ENCODE assay signal across 12 cellular contexts in the genomic region with DNA sequence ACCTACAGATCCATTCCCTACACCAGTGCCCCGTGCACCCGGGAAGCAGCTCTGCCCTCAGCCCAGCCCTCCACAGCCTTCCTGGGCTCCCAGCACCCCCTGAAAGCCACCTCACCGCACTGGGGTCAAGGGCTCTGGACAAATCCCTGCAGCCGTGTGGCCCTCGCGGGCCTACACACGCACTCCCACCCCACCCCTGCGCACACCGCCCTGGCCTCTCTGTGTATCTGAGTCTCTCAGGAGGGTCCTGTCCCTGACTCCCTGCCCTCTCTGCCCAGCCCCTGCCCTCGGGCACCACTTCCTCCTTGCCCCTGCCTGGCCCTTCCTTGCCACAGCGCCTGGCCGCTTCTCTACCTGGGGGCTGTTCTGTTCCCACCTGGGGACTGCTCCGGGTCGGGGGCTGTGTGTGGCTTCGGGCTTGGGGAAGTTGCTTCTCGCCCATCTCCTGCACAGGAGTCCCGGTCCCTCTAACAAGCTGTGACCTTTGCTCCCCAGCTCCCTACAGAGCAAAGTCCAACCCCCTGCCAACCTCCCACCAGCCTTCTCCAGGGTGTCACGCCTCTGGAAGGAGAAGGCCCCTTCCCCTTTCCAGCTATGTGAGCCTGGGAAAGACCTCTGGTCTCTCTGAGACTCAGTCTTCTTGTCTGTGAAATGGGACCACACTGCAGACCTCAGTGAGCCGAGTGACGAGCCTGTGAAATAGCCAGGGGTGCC. TPM values are rescaled to one million over a fixed set of nuclear protein-coding genes. Genes with fewer than 3 reads are reported as not detected.
DNase-seq lines count a peak whose midpoint lies in the region; ATAC-seq and TF ChIP-seq lines count a peak whose summit lies in the region.
"Had no signal": no experiment of that assay in that cellular context is flagged by ENCODE, and none has a peak within 500 bp of the region (broad histone marks: within the 10 kb centered on the region; RNA-seq: fewer than 3 reads in every experiment).

No MANE protein-coding gene starts in this region.

- DNase-seq in IMR-90 = no peak
- no peak for DNase-seq in prostate gland (ENCODE audit: low spot score)
- DNase-seq in NCI-H345 (lab: John Stamatoyannopoulos, UW) = no peak
- no peak for DNase-seq in NCI-H2029 treated with DMSO at 0.1 percent for 48 hours (lab: John Stamatoyannopoulos, UW)
- DNase-seq: activated CD4-positive, alpha-beta T cell treated with anti-CD3 and anti-CD28 coated beads for 4 hours; anterior cingulate cortex; dorsolateral prefrontal cortex had no signal

- peak overlapping the region; percentile 17; the same call in 1 of the 2 replicates for H3K56ac ChIP-seq in IMR-90 (ENCODE audit: extremely low read depth, insufficient read depth, low read length)

- H4K8ac ChIP-seq in IMR-90 (ENCODE audit: low read depth in 2 of 2, low read length in 2 of 2) = peak overlapping the region; percentile 70 to 93

- WGBS in IMR-90 (ENCODE audit: extremely low coverage in 2 of 2, insufficient read length in 1 of 2), 2 experiments = 89% methylated on average over 10 of the region's 20 CpGs; no CpG with 5 or more reads in 1 of the 2 experiments
- 81% methylated on average over 20 of the region's 20 CpGs for WGBS in prostate gland

- H3K4ac ChIP-seq in IMR-90 (ENCODE audit: low read depth, low read length) = peak overlapping the region; percentile 92

- H2AFZ ChIP-seq in IMR-90 (replicated peaks; ENCODE audit: low read length, poor library complexity) = peak overlapping the region; percentile 94

- H2BK5ac ChIP-seq in IMR-90 (ENCODE audit: low read depth, low read length, poor library complexity, severe bottlenecking) = peak overlapping the region; percentile 82

- no peak overlapping the region; the same call in 1 of the 2 replicates for H3K27ac ChIP-seq in IMR-90 (ENCODE audit: insufficient read depth, low read length)
- H3K27ac ChIP-seq in duodenal mucosa (ENCODE audit: low read depth, low read length) = peak overlapping the region; percentile 90
- peak overlapping the region; percentile 83 to 85 for H3K27ac ChIP-seq in prostate gland
- H3K27ac ChIP-seq: dorsolateral prefrontal cortex, foreskin keratinocyte had no signal

- in situ Hi-C loops in IMR-90 (cut with MboI; ENCODE audit: low sequenced_read_pairs) = no loop called here

- no peaks in the 10 kb centered on the region for H3K9me3 ChIP-seq in IMR-90 (ENCODE audit: control insufficient read depth, insufficient read depth, low read length)
- no peaks in the 10 kb centered on the region for H3K9me3 ChIP-seq in duodenal mucosa (ENCODE audit: control insufficient read depth in 1 of 2, low read length in 2 of 2)
- no peaks in the 10 kb centered on the region for H3K9me3 ChIP-seq in prostate gland
- H3K9me3 ChIP-seq: MG63 had no signal

- peak overlapping the region; percentile 99 for H2AK9ac ChIP-seq in IMR-90 (replicated peaks; ENCODE audit: low read depth, low read length, poor library complexity)

- CTCF ChIA-PET in IMR-90 (lab: Yijun Ruan, JAX) = no interaction called here

- TF ChIP-seq POLR2A in IMR-90 (IDR thresholded peaks at IDR 0.05; ENCODE audit: low read depth, low read length) (no peak), prostate gland (IDR thresholded peaks at IDR 0.05) (no peak)

- H3K23ac ChIP-seq in IMR-90 (ENCODE audit: low read depth, low read length) = peak overlapping the region; percentile 72; the same call in 1 of the 2 replicates

- H2BK20ac ChIP-seq in IMR-90 (ENCODE audit: low read depth, low read length) = peak overlapping the region; percentile 82

- peak overlapping the region; percentile 90 for H2BK120ac ChIP-seq in IMR-90 (ENCODE audit: low read depth, low read length)

- no peak for TF ChIP-seq CTCF in IMR-90 (conservative IDR thresholded peaks at IDR 0.05; ENCODE audit: low read depth, low read length)
- no peak for TF ChIP-seq CTCF in prostate gland (IDR thresholded peaks at IDR 0.05)

- BruUV-seq in IMR-90 (replicated peaks; lab: Mats Ljungman, UMichigan) = no TSS peak

- H3K4me2 ChIP-seq in IMR-90 (ENCODE audit: low read depth, low read length) = no peak overlapping the region

- H2AK5ac ChIP-seq in IMR-90 (ENCODE audit: low read depth, low read length) = peak overlapping the region; percentile 96

- intact Hi-C loops in IMR-90 (cut with micrococcal nuclease) = no loop called here
- intact Hi-C loops in prostate gland (cut with DNase I) = loop anchor here (5.0 kb wide), 1 partner anchor 52 kb away; the partner anchor contains the start of gene INTS1

- H3K27me3 ChIP-seq in IMR-90 (ENCODE audit: control insufficient read depth, insufficient read depth, low read length) (no peaks in the 10 kb centered on the region), duodenal mucosa (ENCODE audit: control insufficient read depth in 1 of 2, insufficient read depth in 2 of 2, low read length in 2 of 2) (no peaks in the 10 kb centered on the region), prostate gland (replicated peaks; ENCODE audit: insufficient read depth) (no peaks in the 10 kb centered on the region)
- H3K27me3 ChIP-seq: foreskin keratinocyte, MG63 had no signal

- no peaks in the 10 kb centered on the region for H3K36me3 ChIP-seq in IMR-90 (ENCODE audit: control insufficient read depth, insufficient read depth, low read length)
- H3K36me3 ChIP-seq in duodenal mucosa (ENCODE audit: control insufficient read depth in 1 of 2, insufficient read depth in 2 of 2, low read length in 2 of 2) = peaks cover 0 to 11% of the 10 kb centered on the region in 2 donors
- no peaks in the 10 kb centered on the region for H3K36me3 ChIP-seq in prostate gland
- H3K36me3 ChIP-seq: MG63 had no signal

- H3K4me1 ChIP-seq in IMR-90 (ENCODE audit: control insufficient read depth, insufficient read depth, low read length) = peaks cover 14% of the 10 kb centered on the region
- H3K4me1 ChIP-seq in duodenal mucosa (ENCODE audit: control insufficient read depth in 1 of 2, insufficient read depth in 2 of 2, low read length in 2 of 2) = peaks cover 9 to 26% of the 10 kb centered on the region in 2 donors
- peaks cover 19% of the 10 kb centered on the region for H3K4me1 ChIP-seq in prostate gland (replicated peaks)

- peaks cover 11% of the 10 kb centered on the region for H3K9me1 ChIP-seq in IMR-90 (ENCODE audit: insufficient read depth, low read length)

- H3K4me3 ChIP-seq in IMR-90 (ENCODE audit: insufficient read depth, low read depth, low read length) (no peak overlapping the region), duodenal mucosa (ENCODE audit: low read depth in 1 of 2, low read length in 2 of 2) (peak overlapping the region; percentile 70 to 73), prostate gland (no peak overlapping the region)
- H3K4me3 ChIP-seq: dorsolateral prefrontal cortex, MG63 had no signal

- H4K5ac ChIP-seq in IMR-90 (ENCODE audit: low read depth, low read length) = peak overlapping the region; percentile 40; the same call in 1 of the 2 replicates

- H3K79me1 ChIP-seq in IMR-90 (ENCODE audit: low read depth in 1 of 2, low read length in 2 of 2) = peaks cover 0 to 14% of the 10 kb centered on the region in 2 experiments; a peak in 1 of 4 replicates

- peak overlapping the region; percentile 81 for H4K91ac ChIP-seq in IMR-90 (ENCODE audit: insufficient read depth, low read depth, low read length)

- H3K9ac ChIP-seq in IMR-90 (ENCODE audit: low read depth, low read length) (no peak overlapping the region), duodenal mucosa (ENCODE audit: low read depth in 1 of 2, low read length in 2 of 2) (peak overlapping the region; percentile 54 to 63)

- peak overlapping the region; percentile 74; the same call in 1 of the 2 replicates for H3K14ac ChIP-seq in IMR-90 (replicated peaks; ENCODE audit: low read depth, low read length)

- TF ChIP-seq RAD21 in IMR-90 (IDR thresholded peaks at IDR 0.05; ENCODE audit: low read length) = no peak

- 0 out of 2 replicates have a peak overlapping the region, but pooled peaks have one; percentile 1 for H3K18ac ChIP-seq in IMR-90 (ENCODE audit: low read depth, low read length)

- peak overlapping the region; percentile 81; the same call in 1 of the 3 replicates for H2BK15ac ChIP-seq in IMR-90 (ENCODE audit: low read depth, low read length)

- dilution Hi-C loops in IMR-90 (cut with HindIII; ENCODE audit: low sequenced_read_pairs, unreplicated experiment) = no loop called here

- H4K20me1 ChIP-seq in IMR-90 (ENCODE audit: insufficient read depth, low read length) = no peaks in the 10 kb centered on the region

- no peak for ATAC-seq in IMR-90 (ENCODE audit: low read depth)
- no peak for ATAC-seq in HG03469 (IDR thresholded peaks at IDR 0.05; ENCODE audit: unreplicated experiment)
- ATAC-seq: activated T-helper 17 cell treated with anti-CD3 and anti-CD28 coated beads, Interleukin-2, amount 50 U/mL, for 72 hours had no signal

- POLR2A ChIA-PET in IMR-90 (lab: Charles Lee; ENCODE audit: unreplicated experiment) = no interaction called here

TF ChIP-seq in IMR-90, 13 proteins besides CTCF, POLR2A, EP300 and RAD21 (continues in another document):
- TF ChIP-seq CHD1 (IDR thresholded peaks at IDR 0.05; ENCODE audit: low read depth, low read length) (no peak), CEBPB (IDR thresholded peaks at IDR 0.05; ENCODE audit: low read depth, low read length) (no peak)

RNA-seq across cellular contexts. Expression of gene TMEM184A, which starts 1.5 kb away (rescaled TPM):
- total RNA-seq in IMR-90 (2012; rRNA removed) (0.28 and 0.36 TPM in 2 replicates), prostate gland (10 to 100 TPM; 15.4 to 59.2 TPM)
- 1.9 TPM in 2 replicates for polyA plus RNA-seq in IMR-90 (2012; rRNA removed)
- 0.74 and 1.2 TPM in 2 replicates for polyA plus RNA-seq in IMR-90 (2012; cell fraction: cytosol; rRNA removed)
- 4.1 and 11.5 TPM in 2 replicates for polyA plus RNA-seq in IMR-90 (2012; cell fraction: nucleus; rRNA removed; ENCODE audit: low replicate concordance)
- total RNA-seq: activated T-helper 17 cell treated with anti-CD3 and anti-CD28 coated beads, Interleukin-2, amount 50 U/mL, for 72 hours had no signal

RNA-seq across cellular contexts. Expression of gene PSMG3, which starts 15.3 kb away (rescaled TPM):
- total RNA-seq in IMR-90 (2012; rRNA removed) (30.6 and 37.3 TPM in 2 replicates), prostate gland (10 to 100 TPM; 50.0 to 51.6 TPM)
- polyA plus RNA-seq in IMR-90 (2012; rRNA removed) = 52.5 and 54.1 TPM in 2 replicates
- polyA plus RNA-seq in IMR-90 (2012; cell fraction: cytosol; rRNA removed) = 44.0 and 63.2 TPM in 2 replicates
- 74.3 and 81.9 TPM in 2 replicates for polyA plus RNA-seq in IMR-90 (2012; cell fraction: nucleus; rRNA removed; ENCODE audit: low replicate concordance)

RNA-seq across cellular contexts. Expression of gene MAFK, which starts 24.0 kb away (rescaled TPM):
- 16.4 and 19.2 TPM in 2 replicates for total RNA-seq in IMR-90 (2012; rRNA removed)
- polyA plus RNA-seq in IMR-90 (2012; rRNA removed) = 27.1 and 27.9 TPM in 2 replicates
- polyA plus RNA-seq in IMR-90 (2012; cell fraction: cytosol; rRNA removed) = 9.3 and 16.3 TPM in 2 replicates
- 216 and 262 TPM in 2 replicates for polyA plus RNA-seq in IMR-90 (2012; cell fraction: nucleus; rRNA removed; ENCODE audit: low replicate concordance)
- 10 to 100 TPM; 29.1 to 50.6 TPM for total RNA-seq in prostate gland

RNA-seq across cellular contexts. Expression of gene INTS1, which starts 50.3 kb away (rescaled TPM):
- total RNA-seq in IMR-90 (2012; rRNA removed) (9.3 and 10.0 TPM in 2 replicates), prostate gland (100 to 1,000 TPM in 1 of 2 donors, 10 to 100 TPM in 1; 64.9 to 146 TPM)
- 40.1 and 47.1 TPM in 2 replicates for polyA plus RNA-seq in IMR-90 (2012; rRNA removed)
- 32.2 and 35.8 TPM in 2 replicates for polyA plus RNA-seq in IMR-90 (2012; cell fraction: cytosol; rRNA removed)
- 80.3 and 296 TPM in 2 replicates for polyA plus RNA-seq in IMR-90 (2012; cell fraction: nucleus; rRNA removed; ENCODE audit: low replicate concordance)

Comparison
In these comparisons a context has a peak if more than half of its experiments do, and no peak if none do; other contexts are left out.
1. H3K4me3 ChIP-seq: peak in duodenal mucosa (2 of 2); none in IMR-90 (single experiment) and prostate gland (0 of 2).
2. RNA of gene TMEM184A, which starts 1.5 kb away (total RNA-seq): 15.4 to 59.2 TPM in prostate gland; 0.28 to 0.36 TPM in IMR-90; every median in the first group is over 10 times any median in the second.